In genomic region chr18:73189718-73190117, GRCh38 we compare ENCODE assay signal across 21 cellular contexts.
A peak's percentile ranks its signal among the peaks of the same experiment; 100 is the strongest.
DNase-seq lines count a peak whose midpoint lies in the region; ATAC-seq and TF ChIP-seq lines count a peak whose summit lies in the region.
"Had no signal": no experiment of that assay in that cellular context is flagged by ENCODE, and none has a peak within 500 bp of the region (broad histone marks: within the 10 kb centered on the region; RNA-seq: fewer than 3 reads in every experiment).

No MANE protein-coding gene starts in this region.

- no peak overlapping the region for H3K4me3 Mint-ChIP-seq in endodermal cell
- H3K4me3 Mint-ChIP-seq: CD4-positive, alpha-beta memory T cell; HFFc6; IgD-negative memory B cell had no signal

- WGBS in endodermal cell (ENCODE audit: insufficient coverage in 1 of 2, insufficient read length in 1 of 2), 2 experiments, result 80 to 93% methylated on average over 1 to 3 of the region's 3 CpGs
- 54% methylated on average over 3 of the region's 3 CpGs for WGBS in prostate gland

- no peaks in the 10 kb centered on the region for H3F3A ChIP-seq in PC-3 (ENCODE audit: low read length, unreplicated experiment)

- H3K4me2 ChIP-seq in PC-3 (ENCODE audit: low read length), result no peak overlapping the region

- peaks cover 18% of the 10 kb centered on the region for H3K4me1 Mint-ChIP-seq in endodermal cell
- H3K4me1 Mint-ChIP-seq: CD4-positive, alpha-beta memory T cell; IgD-negative memory B cell had no signal

- H3K36me3 Mint-ChIP-seq in endodermal cell (ENCODE audit: low read depth), result no peaks in the 10 kb centered on the region
- H3K36me3 Mint-ChIP-seq: CD4-positive, alpha-beta memory T cell; IgD-negative memory B cell had no signal

- intact Hi-C loops in PC-3 (cut with micrococcal nuclease), result no loop called here
- intact Hi-C loops in prostate gland (cut with DNase I), result no loop called here

- TF ChIP-seq POLR2A in prostate gland (IDR thresholded peaks at IDR 0.05), result no peak

- H3K9me3 Mint-ChIP-seq in endodermal cell, result no peaks in the 10 kb centered on the region
- H3K9me3 Mint-ChIP-seq: HFFc6 had no signal

- H3K27me3 ChIP-seq in PC-3 (ENCODE audit: low read length), result no peaks in the 10 kb centered on the region
- no peaks in the 10 kb centered on the region for H3K27me3 ChIP-seq in endodermal cell (ENCODE audit: control insufficient read depth, insufficient read depth, low read length, poor library complexity, severe bottlenecking)
- H3K27me3 ChIP-seq in prostate gland (replicated peaks; ENCODE audit: insufficient read depth), result no peaks in the 10 kb centered on the region
- H3K27me3 ChIP-seq: BE2C had no signal

- no peaks in the 10 kb centered on the region for H3K27me3 Mint-ChIP-seq in endodermal cell (ENCODE audit: insufficient read depth)
- H3K27me3 Mint-ChIP-seq: CD4-positive, alpha-beta memory T cell; IgD-negative memory B cell had no signal

- no peak overlapping the region for H3K9ac ChIP-seq in PC-3 (ENCODE audit: low read length)
- H3K9ac ChIP-seq in endodermal cell (ENCODE audit: extremely low read depth, low read length, poor library complexity, severe bottlenecking), result no peak overlapping the region

- H3K9me3 ChIP-seq in PC-3 (ENCODE audit: low read length), result no peaks in the 10 kb centered on the region
- H3K9me3 ChIP-seq in endodermal cell (ENCODE audit: control insufficient read depth, low read length), result no peaks in the 10 kb centered on the region
- H3K9me3 ChIP-seq in prostate gland, result no peaks in the 10 kb centered on the region
- H3K9me3 ChIP-seq: BE2C had no signal

- no peaks in the 10 kb centered on the region for H3K9me2 ChIP-seq in PC-3 (replicated peaks; ENCODE audit: low read length)

- TF ChIP-seq CTCF in PC-3 (conservative IDR thresholded peaks at IDR 0.05; ENCODE audit: low read depth, low read length) (no peak), endodermal cell (conservative IDR thresholded peaks at IDR 0.05) (no peak), prostate gland (IDR thresholded peaks at IDR 0.05) (no peak)

- BruUV-seq in PC-3 (replicated peaks; lab: Mats Ljungman, UMichigan), result no TSS peak

- H3K4me1 ChIP-seq in PC-3 (ENCODE audit: insufficient read depth, low read length), result peaks cover 11% of the 10 kb centered on the region; the same call in 1 of the 2 replicates
- H3K4me1 ChIP-seq in endodermal cell (ENCODE audit: control insufficient read depth, insufficient read depth, low read length), result peaks cover 12% of the 10 kb centered on the region
- no peaks in the 10 kb centered on the region for H3K4me1 ChIP-seq in prostate gland (replicated peaks)
- H3K4me1 ChIP-seq: BE2C had no signal

- peak; percentile 54; the same call in 1 of the 2 replicates for ATAC-seq in PC-3
- ATAC-seq in GM21367 (IDR thresholded peaks at IDR 0.05; ENCODE audit: unreplicated experiment), result no peak
- ATAC-seq: GM12878, HCT116 had no signal

- CTCF ChIA-PET in PC-3 (lab: Charles Lee), result no interaction called here

- H2AFZ ChIP-seq in PC-3 (ENCODE audit: low read length), result no peak overlapping the region

- H3K27ac Mint-ChIP-seq in endodermal cell, result no peak overlapping the region
- H3K27ac Mint-ChIP-seq: CD4-positive, alpha-beta memory T cell; HFFc6; IgD-negative memory B cell had no signal

- POLR2A ChIA-PET in PC-3 (lab: Charles Lee; ENCODE audit: unreplicated experiment), result no interaction called here

- no peaks in the 10 kb centered on the region for H3K79me2 ChIP-seq in PC-3 (ENCODE audit: low read length)

- H4K20me1 ChIP-seq in PC-3 (ENCODE audit: low read length), result no peaks in the 10 kb centered on the region

- H3K27ac ChIP-seq in PC-3 (ENCODE audit: low read length), result peak overlapping the region; percentile 5
- H3K27ac ChIP-seq in endodermal cell (ENCODE audit: low read depth, low read length), result no peak overlapping the region
- peak overlapping the region; percentile 42 to 56 for H3K27ac ChIP-seq in prostate gland

- H3K36me3 ChIP-seq in PC-3 (ENCODE audit: low read depth, low read length) (no peaks in the 10 kb centered on the region), endodermal cell (ENCODE audit: control insufficient read depth, insufficient read depth, low read length) (no peaks in the 10 kb centered on the region), prostate gland (no peaks in the 10 kb centered on the region)
- H3K36me3 ChIP-seq: BE2C had no signal

- DNase-seq in DMS53 (lab: John Stamatoyannopoulos, UW) (peak; percentile 90), PC-3 (peak; percentile 53), endodermal cell (no peak), prostate gland (ENCODE audit: low spot score) (no peak), kidney glomerular epithelial cell (lab: John Stamatoyannopoulos, UW) (no peak), NCI-H748 (lab: John Stamatoyannopoulos, UW; ENCODE audit: unreplicated experiment) (no peak)
- DNase-seq: ACHN; BE2C; C1 segment of cervical spinal cord; CD4-positive, alpha-beta memory T cell; DMS153; DND-41; EL; GOT3; H7; HFFc6; KBM-7 had no signal

- no peak overlapping the region for H3K4me3 ChIP-seq in PC-3 (ENCODE audit: low read length)
- H3K4me3 ChIP-seq in endodermal cell (ENCODE audit: low read length), result peak overlapping the region; percentile 50
- no peak overlapping the region for H3K4me3 ChIP-seq in prostate gland
- H3K4me3 ChIP-seq: GM12878 had no signal

Comparison
In these comparisons a context has a peak if more than half of its experiments do, and no peak if none do; other contexts are left out.
1. DNase-seq: peak in DMS53 (single experiment) and PC-3 (single experiment); none in endodermal cell (single experiment), prostate gland (single experiment), kidney glomerular epithelial cell (single experiment) and NCI-H748 (single experiment).